Comparison of ENCODE assay signal across 9 cellular contexts in the genomic region with DNA sequence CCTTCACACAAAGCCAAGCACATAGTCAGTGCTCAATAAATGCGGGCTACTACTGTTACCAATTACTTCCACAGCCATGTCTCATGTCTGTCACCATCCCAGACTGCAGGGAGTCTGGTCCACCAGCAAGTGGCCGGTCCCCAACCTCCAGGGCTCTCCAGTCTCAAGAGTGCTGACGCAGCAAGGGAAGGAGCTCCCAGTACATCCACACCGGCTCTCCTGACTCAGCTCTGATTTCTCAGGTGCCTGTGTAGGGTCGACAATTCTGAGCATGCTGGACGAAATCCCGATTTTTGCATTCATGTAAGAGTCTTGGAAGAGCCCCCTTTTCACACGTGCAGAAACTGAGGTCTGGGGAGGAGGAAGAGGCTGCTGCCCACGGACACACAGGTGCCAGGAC. TPM values are rescaled to one million over a fixed set of nuclear protein-coding genes. Genes with fewer than 3 reads are reported as not detected.
A peak's percentile ranks its signal among the peaks of the same experiment; 100 is the strongest.
DNase-seq lines count a peak whose midpoint lies in the region; ATAC-seq and TF ChIP-seq lines count a peak whose summit lies in the region.
"Had no signal": no experiment of that assay in that cellular context is flagged by ENCODE, and none has a peak within 500 bp of the region (broad histone marks: within the 10 kb centered on the region; RNA-seq: fewer than 3 reads in every experiment).

No MANE protein-coding gene starts in this region.

- 0 out of 2 replicates have a peak overlapping the region, but pooled peaks have one; percentile 36 for H2AFZ ChIP-seq in DND-41 (ENCODE audit: low read depth, low read length)

- no peak for TF ChIP-seq CTCF in DND-41 (IDR thresholded peaks at IDR 0.05; ENCODE audit: borderline replicate concordance, extremely low read depth, low read length, poor library complexity, severe bottlenecking)
- no peak for TF ChIP-seq CTCF in colonic mucosa (IDR thresholded peaks at IDR 0.05)
- no peak for TF ChIP-seq CTCF in mucosa of descending colon (IDR thresholded peaks at IDR 0.05)
- no peak for TF ChIP-seq CTCF in BE2C (IDR thresholded peaks at IDR 0.05; ENCODE audit: low read depth, low read length)

- H3K27ac ChIP-seq in DND-41 (ENCODE audit: low read length) (no peak overlapping the region), colonic mucosa (no peak overlapping the region)

- H3K27me3 ChIP-seq in DND-41 (ENCODE audit: insufficient read depth, low read length, poor library complexity) = peaks cover 20% of the 10 kb centered on the region
- no peaks in the 10 kb centered on the region for H3K27me3 ChIP-seq in colonic mucosa
- no peaks in the 10 kb centered on the region for H3K27me3 ChIP-seq in BE2C

- H3K36me3 ChIP-seq in DND-41 (ENCODE audit: insufficient read depth, low read length) = no peaks in the 10 kb centered on the region
- H3K36me3 ChIP-seq in colonic mucosa = no peaks in the 10 kb centered on the region
- no peaks in the 10 kb centered on the region for H3K36me3 ChIP-seq in mucosa of descending colon (ENCODE audit: low read depth)
- H3K36me3 ChIP-seq in BE2C = no peaks in the 10 kb centered on the region

- H3K4me3 ChIP-seq in DND-41 (ENCODE audit: low read depth in 1 of 2, low read length in 2 of 2) (peak overlapping the region in 1 of 2 experiments; percentile 49; a peak in 1 of 4 replicates), colonic mucosa (peak overlapping the region; percentile 13), mucosa of descending colon (no peak overlapping the region), BE2C (ENCODE audit: low read depth, low read length) (no peak overlapping the region)

- DNase-seq in DND-41 (no peak), HuH-7 (ENCODE audit: low spot score) (peak; percentile 69), colonic mucosa (no peak), mucosa of descending colon (no peak), BE2C (no peak), NCI-H446 (lab: John Stamatoyannopoulos, UW) (no peak), NCI-H226 (no peak)

- H3K9me3 ChIP-seq in DND-41 (ENCODE audit: insufficient read depth, low read length, severe bottlenecking) (no peaks in the 10 kb centered on the region), colonic mucosa (no peaks in the 10 kb centered on the region), mucosa of descending colon (no peaks in the 10 kb centered on the region), BE2C (no peaks in the 10 kb centered on the region)
- H3K9me3 ChIP-seq: SK-N-SH had no signal

- H3K4me1 ChIP-seq in DND-41 (ENCODE audit: insufficient read depth, low read length) = peaks cover 12% of the 10 kb centered on the region
- H3K4me1 ChIP-seq in colonic mucosa = no peaks in the 10 kb centered on the region
- no peaks in the 10 kb centered on the region for H3K4me1 ChIP-seq in mucosa of descending colon (ENCODE audit: low read depth)
- no peaks in the 10 kb centered on the region; the same call in 1 of the 2 replicates for H3K4me1 ChIP-seq in BE2C

- H3K9ac ChIP-seq in DND-41 (ENCODE audit: low read depth, low read length) = no peak overlapping the region
- no peak overlapping the region for H3K9ac ChIP-seq in colonic mucosa (ENCODE audit: low read depth in 2 of 2, low read length in 2 of 2)
- H3K9ac ChIP-seq: SK-N-SH had no signal

- H3K4me2 ChIP-seq in DND-41 (ENCODE audit: insufficient read depth, low read length) = peak overlapping the region; percentile 69
- H3K4me2 ChIP-seq: SK-N-SH had no signal

- intact Hi-C loops in colonic mucosa (cut with DNase I) (no loop called here), mucosa of descending colon (cut with DNase I, micrococcal nuclease) (no loop called here)

- H3K79me2 ChIP-seq in DND-41 (ENCODE audit: insufficient read depth, low read length) = no peaks in the 10 kb centered on the region

- no peaks in the 10 kb centered on the region; the same call in 1 of the 2 replicates for H4K20me1 ChIP-seq in DND-41 (ENCODE audit: insufficient read depth, low read length)

- ATAC-seq in DND-41 (ENCODE audit: insufficient read depth, low read depth) (no peak), mucosa of descending colon (peak; percentile 7), HG03460 (IDR thresholded peaks at IDR 0.05; ENCODE audit: unreplicated experiment) (no peak)

RNA-seq across cellular contexts. Expression of a gene that starts 10.3 kb away (rescaled TPM):
- total RNA-seq in colonic mucosa = under 1 TPM; 0.42 TPM
- total RNA-seq in mucosa of descending colon = 1 to 10 TPM in 1 of 3 donors, under 1 TPM in 2; 0.19 to 2.3 (median 0.23) TPM
- 119 TPM for polyA plus RNA-seq in BE2C (2012; ENCODE audit: insufficient read depth, insufficient read length, low read depth)

RNA-seq across cellular contexts. Expression of a gene that starts 31.4 kb away (rescaled TPM):
- total RNA-seq in colonic mucosa (not detected), mucosa of descending colon (not detected)
- polyA plus RNA-seq in BE2C (2012; ENCODE audit: insufficient read depth, insufficient read length, low read depth) = 0.29 TPM
- polyA plus RNA-seq: SK-N-SH had no signal
